In genomic region chr1:78071696-78072095, GRCh38 we compare ENCODE assay signal across 20 cellular contexts. TPM values are rescaled to one million over a fixed set of nuclear protein-coding genes. Genes with fewer than 3 reads are reported as not detected.
A peak's percentile ranks its signal among the peaks of the same experiment; 100 is the strongest.
DNase-seq lines count a peak whose midpoint lies in the region; ATAC-seq, FAIRE-seq and TF ChIP-seq lines count a peak whose summit lies in the region.
"Had no signal": no experiment of that assay in that cellular context is flagged by ENCODE, and none has a peak within 500 bp of the region (broad histone marks: within the 10 kb centered on the region; RNA-seq: fewer than 3 reads in every experiment).

No MANE protein-coding gene starts in this region.

- no peak overlapping the region for H3K4me3 ChIP-seq in ACC112 (ENCODE audit: low read depth, low read length)
- H3K4me3 ChIP-seq in GM23248 = no peak overlapping the region
- H3K4me3 ChIP-seq in adipocyte (ENCODE audit: low read length) = no peak overlapping the region
- H3K4me3 ChIP-seq in keratinocyte (ENCODE audit: control insufficient read depth in 2 of 3, extremely low read depth in 1 of 3, insufficient read depth in 2 of 3, low read depth in 1 of 3, low read length in 3 of 3) = no peak overlapping the region
- H3K4me3 ChIP-seq in vagina = no peak overlapping the region
- H3K4me3 ChIP-seq: SJSA1 had no signal

- intact Hi-C loops in vagina (cut with DNase I) = no loop called here

- peak; percentile 67 for FAIRE-seq in keratinocyte (lab: Jason Lieb, UNC)
- FAIRE-seq: GM19239 had no signal

- H3K36me3 ChIP-seq in ACC112 (ENCODE audit: insufficient read depth, low read length) (no peaks in the 10 kb centered on the region), GM23248 (ENCODE audit: low read depth) (no peaks in the 10 kb centered on the region), adipocyte (ENCODE audit: control insufficient read depth, insufficient read depth, low read length, severe bottlenecking) (no peaks in the 10 kb centered on the region), keratinocyte (ENCODE audit: control insufficient read depth in 2 of 2, extremely low read depth in 1 of 2, insufficient read depth in 2 of 2, low read length in 2 of 2) (no peaks in the 10 kb centered on the region), vagina (no peaks in the 10 kb centered on the region)
- H3K36me3 ChIP-seq: BE2C, SJSA1 had no signal

- H3K9ac ChIP-seq in GM23248 (no peak overlapping the region), adipocyte (ENCODE audit: low read length) (peak overlapping the region; percentile 9), keratinocyte (ENCODE audit: control insufficient read depth, extremely low read depth, insufficient read depth, low read length) (no peak overlapping the region)

- H3K27ac ChIP-seq in ACC112 (ENCODE audit: low read depth, low read length) = peak overlapping the region; percentile 61
- H3K27ac ChIP-seq in GM23248 = peak overlapping the region; percentile 64
- H3K27ac ChIP-seq in keratinocyte (ENCODE audit: control insufficient read depth, insufficient read depth, low read length) = peak overlapping the region; percentile 22
- H3K27ac ChIP-seq in vagina = no peak overlapping the region
- H3K27ac ChIP-seq: SJSA1 had no signal

- H2AFZ ChIP-seq in ACC112 (ENCODE audit: low read length, unreplicated experiment) (peak overlapping the region; percentile 15), GM23248 (peak overlapping the region; percentile 22), keratinocyte (ENCODE audit: control insufficient read depth, low read length) (no peak overlapping the region)

- no peak for ATAC-seq in HG03521 (IDR thresholded peaks at IDR 0.05; ENCODE audit: unreplicated experiment)
- ATAC-seq in HG02759 (IDR thresholded peaks at IDR 0.05; ENCODE audit: unreplicated experiment) = no peak

- DNase-seq in GM23248 = peak; percentile 15
- no peak for DNase-seq in adipocyte (ENCODE audit: low read depth)
- DNase-seq in keratinocyte (ENCODE audit: low read depth, low spot score) = no peak
- no peak for DNase-seq in NCI-H1694 (lab: John Stamatoyannopoulos, UW)
- no peak for DNase-seq in vagina (ENCODE audit: extremely low spot score in 2 of 2)
- DNase-seq: BE2C; CD4-positive, alpha-beta memory T cell; DMS79 treated with DMSO at 0.1 percent for 48 hours; GOT3; KG1; NCI-H1092 treated with DMSO at 0.1 percent for 48 hours; NCI-H1930; NCI-H2171 treated with DMSO at 0.1 percent for 48 hours; NCI-H510A; NCI-H82 had no signal

- peaks cover 18% of the 10 kb centered on the region; the same call in 1 of the 2 replicates for H3F3A ChIP-seq in GM23248 (ENCODE audit: insufficient read depth)

- H3K9me3 ChIP-seq in GM23248 (ENCODE audit: low read depth) = no peaks in the 10 kb centered on the region
- no peaks in the 10 kb centered on the region for H3K9me3 ChIP-seq in adipocyte (ENCODE audit: control insufficient read depth, low read length)
- no peaks in the 10 kb centered on the region for H3K9me3 ChIP-seq in keratinocyte (ENCODE audit: control insufficient read depth, low read depth, low read length)
- H3K9me3 ChIP-seq in vagina = no peaks in the 10 kb centered on the region
- H3K9me3 ChIP-seq: BE2C, SJSA1 had no signal

- H3K4me1 ChIP-seq in ACC112 (ENCODE audit: control insufficient read depth, insufficient read depth, low read length, unreplicated experiment) = peaks cover 42% of the 10 kb centered on the region
- peaks cover 38% of the 10 kb centered on the region for H3K4me1 ChIP-seq in GM23248 (ENCODE audit: insufficient read depth)
- H3K4me1 ChIP-seq in adipocyte (ENCODE audit: control insufficient read depth, insufficient read depth, low read length) = peaks cover 28% of the 10 kb centered on the region
- peaks cover 24% of the 10 kb centered on the region for H3K4me1 ChIP-seq in keratinocyte (ENCODE audit: control insufficient read depth, extremely low read depth, insufficient read depth, low read length)
- peaks cover 8% of the 10 kb centered on the region for H3K4me1 ChIP-seq in vagina
- H3K4me1 ChIP-seq: BE2C had no signal

- H3K9me2 ChIP-seq in GM23248 (ENCODE audit: insufficient read depth) = no peaks in the 10 kb centered on the region

- H3K27me3 ChIP-seq in ACC112 (ENCODE audit: insufficient read depth, low read length) = no peaks in the 10 kb centered on the region
- no peaks in the 10 kb centered on the region for H3K27me3 ChIP-seq in GM23248 (replicated peaks; ENCODE audit: insufficient read depth)
- no peaks in the 10 kb centered on the region for H3K27me3 ChIP-seq in adipocyte (replicated peaks; ENCODE audit: control insufficient read depth, insufficient read depth, low read length)
- no peaks in the 10 kb centered on the region for H3K27me3 ChIP-seq in keratinocyte (ENCODE audit: control insufficient read depth, extremely low read depth, insufficient read depth, low read length)
- no peaks in the 10 kb centered on the region for H3K27me3 ChIP-seq in vagina
- H3K27me3 ChIP-seq: SJSA1 had no signal

- H4K20me1 ChIP-seq in GM23248 (ENCODE audit: insufficient read depth) = no peaks in the 10 kb centered on the region
- no peaks in the 10 kb centered on the region for H4K20me1 ChIP-seq in keratinocyte (ENCODE audit: control insufficient read depth, extremely low read depth, insufficient read depth, low read length)

- in situ Hi-C loops in GM23248 (cut with MboI) = no loop called here

- no peaks in the 10 kb centered on the region for H3K79me2 ChIP-seq in ACC112 (ENCODE audit: control insufficient read depth, insufficient read depth, low read length, unreplicated experiment)
- H3K79me2 ChIP-seq in GM23248 (ENCODE audit: insufficient read depth) = no peaks in the 10 kb centered on the region
- H3K79me2 ChIP-seq in keratinocyte (ENCODE audit: control insufficient read depth, insufficient read depth, low read length) = no peaks in the 10 kb centered on the region

- H3K9me1 ChIP-seq in keratinocyte (ENCODE audit: control insufficient read depth, extremely low read depth, insufficient read depth, low read length) = no peaks in the 10 kb centered on the region

- dilution Hi-C loops in keratinocyte (cut with MboI; ENCODE audit: extremely low pct_ligation_motif_present, low sequenced_read_pairs) = no loop called here

- TF ChIP-seq POLR2A in vagina (IDR thresholded peaks at IDR 0.05) = no peak

- 65 to 66% methylated on average over 5 of the region's 5 CpGs for WGBS in GM23248 (ENCODE audit: low coverage in 1 of 2, low lambda C conversion rate in 2 of 2, missing lambda C conversion rate in 2 of 2), 2 experiments

- H3K4me2 ChIP-seq in GM23248 (ENCODE audit: unreplicated experiment) (peak overlapping the region; percentile 44), keratinocyte (ENCODE audit: control insufficient read depth, extremely low read depth, insufficient read depth, low read depth, low read length) (peak overlapping the region; percentile 20)

- TF ChIP-seq CTCF in keratinocyte (optimal IDR thresholded peaks at IDR 0.05 in 1 of 3, IDR thresholded peaks at IDR 0.05 in 1 of 3, conservative IDR thresholded peaks at IDR 0.05 in 1 of 3; ENCODE audit: extremely low read depth in 1 of 3, insufficient read depth in 2 of 3, low read length in 3 of 3) = no peak
- TF ChIP-seq CTCF in vagina (IDR thresholded peaks at IDR 0.05) = no peak

RNA-seq across cellular contexts. Expression of gene GIPC2, which starts 25.9 kb away (rescaled TPM):
- total RNA-seq in GM23248 (2014; rRNA removed; shearing (Covaris generic)) = 0.32 and 0.51 TPM in 2 replicates
- polyA plus RNA-seq in GM23248 (2016; fragmentation: Nextera tagmentation; extraction: Ambion mirVana) = 0.68 and 0.75 TPM in 2 replicates
- polyA plus RNA-seq in keratinocyte = 0.08 to 0.28 TPM (median 0.23 TPM) in 3 replicates
- 0.14 TPM for polyA plus RNA-seq in keratinocyte (2011; ENCODE audit: low read depth)
- 0.22 and 0.25 TPM in 2 replicates for polyA plus RNA-seq in keratinocyte (2011; cell fraction: cytosol; rRNA removed)
- polyA plus RNA-seq in keratinocyte (2011; cell fraction: nucleus; rRNA removed) = 0.07 and 0.14 TPM in 2 replicates
- 0.14 and 0.16 TPM in 2 replicates for polyA plus RNA-seq in keratinocyte (2012; ENCODE audit: low replicate concordance)
- polyA minus RNA-seq in keratinocyte = 0.07 to 0.32 TPM (median 0.26 TPM) in 3 replicates
- not detected for polyA minus RNA-seq in keratinocyte (2011; cell fraction: cytosol; rRNA and poly(A)+ RNA removed)
- polyA minus RNA-seq in keratinocyte (2011; cell fraction: nucleus; rRNA and poly(A)+ RNA removed) = 0.62 TPM in 1 of 2 replicates, not detected in the other
- total RNA-seq in vagina = 2.7 TPM
